Comparison of ENCODE assay signal across 8 cellular contexts in genomic region chr11:46616551-46617450, GRCh38. TPM values are rescaled to one million over a fixed set of nuclear protein-coding genes. Genes with fewer than 3 reads are reported as not detected.
DNase-seq lines count a peak whose midpoint lies in the region; TF ChIP-seq lines count a peak whose summit lies in the region.

A gene with protein sequence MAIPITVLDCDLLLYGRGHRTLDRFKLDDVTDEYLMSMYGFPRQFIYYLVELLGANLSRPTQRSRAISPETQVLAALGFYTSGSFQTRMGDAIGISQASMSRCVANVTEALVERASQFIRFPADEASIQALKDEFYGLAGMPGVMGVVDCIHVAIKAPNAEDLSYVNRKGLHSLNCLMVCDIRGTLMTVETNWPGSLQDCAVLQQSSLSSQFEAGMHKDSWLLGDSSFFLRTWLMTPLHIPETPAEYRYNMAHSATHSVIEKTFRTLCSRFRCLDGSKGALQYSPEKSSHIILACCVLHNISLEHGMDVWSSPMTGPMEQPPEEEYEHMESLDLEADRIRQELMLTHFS (minus strand): TSS chr11:46617227. CDS start chr11:46616237, 990 bp downstream.

- peaks cover 5% of the 10 kb centered on the region for H3K27me3 Mint-ChIP-seq in endothelial cell (ENCODE audit: unreplicated experiment)
- no peaks in the 10 kb centered on the region for H3K27me3 Mint-ChIP-seq in mesothelial cell of epicardium (ENCODE audit: low read depth)

- H3K4me3 Mint-ChIP-seq in endothelial cell (ENCODE audit: unreplicated experiment) (peak within 1 kb of the TSS; percentile 97), mesothelial cell of epicardium (peak within 1 kb of the TSS; percentile 98)

- no peaks in the 10 kb centered on the region for H3K9me3 Mint-ChIP-seq in endothelial cell (ENCODE audit: unreplicated experiment)
- H3K9me3 Mint-ChIP-seq in mesothelial cell of epicardium: no peaks in the 10 kb centered on the region

- H3K4me1 Mint-ChIP-seq in endothelial cell (ENCODE audit: unreplicated experiment) (peaks cover 12% of the 10 kb centered on the region), mesothelial cell of epicardium (peaks cover 25% of the 10 kb centered on the region)

- H3K36me3 Mint-ChIP-seq in endothelial cell (ENCODE audit: low read depth, unreplicated experiment): peaks cover 4% of the 10 kb centered on the region
- peaks cover 8% of the 10 kb centered on the region for H3K36me3 Mint-ChIP-seq in mesothelial cell of epicardium

- peak; percentile 79 for DNase-seq in COLO829 (ENCODE audit: low spot score)
- DNase-seq in GM20000 (ENCODE audit: low spot score): peak; percentile 91
- peak; percentile 89 for DNase-seq in HS-5 (ENCODE audit: low read depth)
- DNase-seq in NOMO-1 (lab: John Stamatoyannopoulos, UW; ENCODE audit: unreplicated experiment in 2 of 2): peak; percentile 79 to 90
- DNase-seq in activated CD8-positive, alpha-beta memory T cell treated with anti-CD3 and anti-CD28 coated beads, Interleukin-2, amount 50 U/mL, for 24 hours (ENCODE audit: extremely low read depth): peak; percentile 80
- DNase-seq in endothelial cell (ENCODE audit: low spot score): peak; percentile 89
- peak; percentile 84 to 90 for DNase-seq in mesothelial cell of epicardium (ENCODE audit: low spot score in 2 of 2, unreplicated experiment in 2 of 2)
- peak; percentile 87 to 88 for DNase-seq in stimulated activated CD8-positive, alpha-beta memory T cell treated with anti-CD3 and anti-CD28 coated beads, Interleukin-15, amount 100 ng/mL, for 4 hours (ENCODE audit: low read depth in 2 of 2)

- H3K27ac Mint-ChIP-seq in endothelial cell (ENCODE audit: unreplicated experiment): peak within 1 kb of the TSS; percentile 100
- peak within 1 kb of the TSS; percentile 100 for H3K27ac Mint-ChIP-seq in mesothelial cell of epicardium

- TF ChIP-seq CTCF in GM20000 (IDR thresholded peaks at IDR 0.05; ENCODE audit: extremely low read depth, missing control alignments) (no peak), endothelial cell (IDR thresholded peaks at IDR 0.05; ENCODE audit: unreplicated experiment) (no peak), mesothelial cell of epicardium (IDR thresholded peaks at IDR 0.05; ENCODE audit: unreplicated experiment) (no peak)

RNA-seq across cellular contexts. Expression of the gene that starts here (rescaled TPM):
- total RNA-seq in endothelial cell (ENCODE audit: unreplicated experiment) (6.1 TPM), mesothelial cell of epicardium (5.4 to 6.3 TPM (median 6.0 TPM) in 3 replicates)

Comparison
In these comparisons a context has a peak if more than half of its experiments do, and no peak if none do; other contexts are left out.
1. Peak in every context shown above with its lines: DNase-seq.